Comparison of ENCODE assay signal across 13 cellular contexts in genomic region chr4:186570193-186570996, GRCh38. TPM values are rescaled to one million over a fixed set of nuclear protein-coding genes. Genes with fewer than 3 reads are reported as not detected.
DNase-seq lines count a peak whose midpoint lies in the region; ATAC-seq, FAIRE-seq and TF ChIP-seq lines count a peak whose summit lies in the region.
"Had no signal": no experiment of that assay in that cellular context is flagged by ENCODE, and none has a peak within 500 bp of the region (broad histone marks: within the 10 kb centered on the region; RNA-seq: fewer than 3 reads in every experiment).

No MANE protein-coding gene starts in this region.

- no peak overlapping the region for H2BK15ac ChIP-seq in H9 (ENCODE audit: low read depth, low read length)

- H3K18ac ChIP-seq in H9 (ENCODE audit: insufficient read length, low read depth, low read length), result no peak overlapping the region

- FAIRE-seq in bronchial epithelial cell (lab: Jason Lieb, UNC), result peak; percentile 23
- FAIRE-seq: G401.6 had no signal

- H3K4me1 Mint-ChIP-seq in H9 (no peaks in the 10 kb centered on the region), natural killer cell (no peaks in the 10 kb centered on the region)

- H3K4me1 ChIP-seq in stomach, result peaks cover 0 to 15% (median 6%) of the 10 kb centered on the region in 4 donors
- H3K4me1 ChIP-seq in H9 (ENCODE audit: insufficient read depth, low read length), result no peaks in the 10 kb centered on the region
- H3K4me1 ChIP-seq: gastrocnemius medialis had no signal

- H3K56ac ChIP-seq in H9 (ENCODE audit: insufficient read length, low read depth, low read length), result no peak overlapping the region

- H3T11ph ChIP-seq in H9 (ENCODE audit: low read length), result no peak overlapping the region

- no peaks in the 10 kb centered on the region for H3K23me2 ChIP-seq in H9 (ENCODE audit: insufficient read length, low read depth, low read length, poor library complexity, severe bottlenecking)

- no peak overlapping the region for H4K5ac ChIP-seq in H9 (ENCODE audit: insufficient read length, low read depth, low read length)

- H3K9ac ChIP-seq in H9 (ENCODE audit: extremely low read depth, insufficient read length, low read length), result no peak overlapping the region

- H3K9me3 Mint-ChIP-seq in H9 (no peaks in the 10 kb centered on the region; a peak in 1 of 5 replicates), natural killer cell (peaks cover 0 to 2% of the 10 kb centered on the region in 2 donors)

- H3K27me3 ChIP-seq in bronchial epithelial cell (ENCODE audit: control insufficient read depth, insufficient read depth, low read length), result no peaks in the 10 kb centered on the region
- H3K27me3 ChIP-seq in stomach, result peaks cover 0 to 14% (median 0%) of the 10 kb centered on the region in 3 donors
- no peaks in the 10 kb centered on the region for H3K27me3 ChIP-seq in H9 (ENCODE audit: insufficient read depth, low read length)
- H3K27me3 ChIP-seq: gastrocnemius medialis had no signal

- intact Hi-C loops in stomach (cut with DNase I; ENCODE audit: low total_unique reads) (no loop called here), natural killer cell (cut with micrococcal nuclease) (no loop called here)

- no peak overlapping the region for H2BK12ac ChIP-seq in H9 (ENCODE audit: insufficient read length, low read depth, low read length)

- TF ChIP-seq CTCF in bronchial epithelial cell (IDR thresholded peaks at IDR 0.05; ENCODE audit: insufficient read depth, low read length, severe bottlenecking) (no peak), stomach (IDR thresholded peaks at IDR 0.05) (no peak), H9 (conservative IDR thresholded peaks at IDR 0.05) (no peak), natural killer cell (IDR thresholded peaks at IDR 0.05) (no peak)

- TF ChIP-seq EP300 in stomach (IDR thresholded peaks at IDR 0.05), result no peak

- no peak for TF ChIP-seq POLR2A in stomach (IDR thresholded peaks at IDR 0.05)

- H3K14ac ChIP-seq in H9 (ENCODE audit: insufficient read depth, low read length), result no peak overlapping the region

- no peaks in the 10 kb centered on the region for H4K20me1 ChIP-seq in H9 (ENCODE audit: control insufficient read depth, insufficient read depth, insufficient read length)

- H4K8ac ChIP-seq in H9 (replicated peaks; ENCODE audit: insufficient read length, low read depth, low read length), result no peak overlapping the region

- H3K79me1 ChIP-seq in H9 (ENCODE audit: insufficient read depth, low read depth, low read length, poor library complexity, severe bottlenecking), result no peaks in the 10 kb centered on the region

- H3K27ac Mint-ChIP-seq in H9 (0 out of 7 replicates have a peak overlapping the region, but pooled peaks of 1 of the 3 experiments have one; percentile 3), natural killer cell (no peak overlapping the region)

- H2AFZ ChIP-seq in H9 (ENCODE audit: low read length), result no peak overlapping the region

- H2BK120ac ChIP-seq in H9 (ENCODE audit: low read depth, low read length, poor library complexity, severe bottlenecking), result no peak overlapping the region

- ATAC-seq in GM18867 (IDR thresholded peaks at IDR 0.05; ENCODE audit: unreplicated experiment) (peak; percentile 76), HG02623 (IDR thresholded peaks at IDR 0.05; ENCODE audit: unreplicated experiment) (no peak), natural killer cell (no peak)
- ATAC-seq: gastrocnemius medialis had no signal

- no peak overlapping the region for H3K4me2 ChIP-seq in H9 (ENCODE audit: insufficient read depth, insufficient read length, low read length)

- peak; percentile 34 for DNase-seq in bronchial epithelial cell (ENCODE audit: low read depth)
- DNase-seq in kidney tubule cell (ENCODE audit: low spot score), result peak; percentile 90
- DNase-seq in stomach, result peak; percentile 50
- no peak for DNase-seq in HCEC 1CT
- DNase-seq in H9, result no peak
- no peak for DNase-seq in natural killer cell
- DNase-seq: activated naive CD4-positive, alpha-beta T cell treated with anti-CD3 and anti-CD28 coated beads, Interleukin-2, amount 50 U/mL, for 16 hours; gastrocnemius medialis; NK-92 treated with Interleukin-12 subunit alpha and Interleukin-12 subunit beta, amount 100 ng/mL, for 24 hours had no signal

- H3K23ac ChIP-seq in H9 (ENCODE audit: insufficient read length, low read depth, low read length), result no peak overlapping the region

- H3K27ac ChIP-seq in stomach (peak overlapping the region in 2 of 5 donors; percentile 24 to 52), H9 (ENCODE audit: insufficient read length, low read depth, low read length) (no peak overlapping the region)
- H3K27ac ChIP-seq: gastrocnemius medialis, VCaP had no signal

- H3K9me3 ChIP-seq in stomach, result no peaks in the 10 kb centered on the region
- H3K9me3 ChIP-seq in H9 (ENCODE audit: control insufficient read depth, low read depth, low read length), result no peaks in the 10 kb centered on the region
- H3K9me3 ChIP-seq: gastrocnemius medialis had no signal

- H2BK5ac ChIP-seq in H9 (ENCODE audit: insufficient read length, low read length), result no peak overlapping the region

- H3K79me2 ChIP-seq in H9 (ENCODE audit: insufficient read depth, low read length), result no peaks in the 10 kb centered on the region

- H4K91ac ChIP-seq in H9 (ENCODE audit: insufficient read length, low read depth, low read length), result no peak overlapping the region

- H3K36me3 Mint-ChIP-seq in H9 (ENCODE audit: insufficient read depth in 1 of 3, low read depth in 3 of 3), result no peaks in the 10 kb centered on the region
- H3K36me3 Mint-ChIP-seq in natural killer cell, result no peaks in the 10 kb centered on the region

- no peak overlapping the region for H3K4ac ChIP-seq in H9 (ENCODE audit: low read depth, low read length)

- 22 to 37% (median 32%) methylated on average over 23 of the region's 23 CpGs for WGBS in stomach, 5 donors
- no CpG with 5 or more reads among the region's 23 CpGs for WGBS in H9 (ENCODE audit: extremely low coverage, insufficient read length, low lambda C conversion rate)

- H2BK20ac ChIP-seq in H9 (ENCODE audit: low read depth, low read length, poor library complexity, severe bottlenecking), result no peak overlapping the region

- H3K27me3 Mint-ChIP-seq in H9 (ENCODE audit: low read depth) (no peaks in the 10 kb centered on the region), natural killer cell (ENCODE audit: low read depth in 2 of 2) (peaks cover 0 to 2% of the 10 kb centered on the region in 2 donors)

- no peak overlapping the region for H3K4me3 Mint-ChIP-seq in H9
- no peak overlapping the region for H3K4me3 Mint-ChIP-seq in natural killer cell

- no peak overlapping the region for H2AK5ac ChIP-seq in H9 (ENCODE audit: insufficient read length, low read length)

- H3K36me3 ChIP-seq in bronchial epithelial cell (ENCODE audit: control insufficient read depth, insufficient read depth, low read length), result no peaks in the 10 kb centered on the region
- H3K36me3 ChIP-seq in stomach, result no peaks in the 10 kb centered on the region
- H3K36me3 ChIP-seq: gastrocnemius medialis had no signal

- H3K4me3 ChIP-seq in bronchial epithelial cell (ENCODE audit: low read depth, low read length) (no peak overlapping the region), stomach (peak overlapping the region in 3 of 4 donors; percentile 9 to 25 (median 14))

RNA-seq across cellular contexts. Expression of gene MTNR1A, which starts 15.0 kb away (rescaled TPM):
- 0.26 and 0.38 TPM in 2 replicates for total RNA-seq in bronchial epithelial cell
- total RNA-seq in stomach, result under 1 TPM in 1 of 5 donors, not detected in 4; 0.55 TPM
- polyA plus RNA-seq in stomach, result not detected
- 0.57 and 0.97 TPM in 2 replicates for total RNA-seq in H9 (2021)
- not detected for total RNA-seq in natural killer cell
- total RNA-seq: gastrocnemius medialis had no signal

Comparison
In these comparisons a context has a peak if more than half of its experiments do, and no peak if none do; other contexts are left out.
1. DNase-seq: peak in bronchial epithelial cell (single experiment), kidney tubule cell (single experiment) and stomach (single experiment); none in HCEC 1CT (single experiment), H9 (single experiment) and natural killer cell (single experiment).